20 cellular contexts compared by ENCODE assay signal in the genomic region with DNA sequence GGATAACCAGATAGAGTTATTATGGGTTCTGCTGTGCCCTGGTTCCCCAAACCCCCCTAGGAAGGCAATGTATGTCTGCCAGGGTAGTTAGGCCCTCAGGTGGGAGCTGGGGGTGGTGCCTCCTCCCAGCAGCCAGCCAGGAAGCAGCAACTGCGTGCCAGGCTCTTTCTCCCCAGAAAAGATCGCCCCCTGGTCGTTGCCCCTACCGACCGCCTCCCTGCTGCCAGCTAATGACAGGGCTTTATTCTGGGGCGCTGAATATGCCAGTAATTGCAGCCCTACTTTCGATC. TPM values are rescaled to one million over a fixed set of nuclear protein-coding genes. Genes with fewer than 3 reads are reported as not detected.
DNase-seq lines count a peak whose midpoint lies in the region; ATAC-seq, FAIRE-seq and TF ChIP-seq lines count a peak whose summit lies in the region.
"Had no signal": no experiment of that assay in that cellular context is flagged by ENCODE, and none has a peak within 500 bp of the region (broad histone marks: within the 10 kb centered on the region; RNA-seq: fewer than 3 reads in every experiment).

No MANE protein-coding gene starts in this region.

- no TSS peak for BruUV-seq in K562 (replicated peaks; lab: Mats Ljungman, UMichigan)

- H3K27ac ChIP-seq in K562 (ENCODE audit: extremely low read depth, low read depth, low read length) (peak overlapping the region; percentile 16; the same call in 1 of the 3 replicates), iPS-20b (ENCODE audit: low read length) (no peak overlapping the region), sigmoid colon (no peak overlapping the region)
- H3K27ac ChIP-seq: 22Rv1, HL-60 had no signal

- TF ChIP-seq POLR2A in K562 (conservative IDR thresholded peaks at IDR 0.05), result no peak
- TF ChIP-seq POLR2A in sigmoid colon (IDR thresholded peaks at IDR 0.05), result no peak

- in situ Hi-C loops in K562 (cut with MboI), result no loop called here

- no peak for TF ChIP-seq RAD21 in K562 (CRISPR knock-in tag; conservative IDR thresholded peaks at IDR 0.05 in 1 of 2, IDR thresholded peaks at IDR 0.05 in 1 of 2)

- H3K36me3 ChIP-seq in K562 (ENCODE audit: control insufficient read depth, insufficient read depth, low read length) (no peaks in the 10 kb centered on the region), iPS-20b (ENCODE audit: insufficient read depth, low read depth, low read length) (no peaks in the 10 kb centered on the region), sigmoid colon (no peaks in the 10 kb centered on the region)

- peak overlapping the region; percentile 55 for H3K4me2 ChIP-seq in K562 (ENCODE audit: insufficient read depth, low read length)

- no peak for TF ChIP-seq EP300 in K562 (IDR thresholded peaks at IDR 0.05; ENCODE audit: low read length)
- no peak for TF ChIP-seq EP300 in sigmoid colon (IDR thresholded peaks at IDR 0.05)

- no peaks in the 10 kb centered on the region for H3K9me1 ChIP-seq in K562 (ENCODE audit: control insufficient read depth, insufficient read depth, low read length)

- peak; percentile 47 for DNase-seq in activated effector memory CD4-positive, alpha-beta T cell treated with anti-CD3 and anti-CD28 coated beads, Interleukin-2, amount 50 U/mL, for 16 hours
- no peak for DNase-seq in activated effector memory CD4-positive, alpha-beta T cell treated with Interleukin-2 at 50 U/mL for 16 hours
- DNase-seq in K562 (ENCODE audit: extremely low read depth in 1 of 4, low spot score in 3 of 4) (no peak), sigmoid colon (peak; percentile 52), foreskin melanocyte (no peak), AML-193 (lab: John Stamatoyannopoulos, UW) (no peak)
- DNase-seq in activated CD4-positive, alpha-beta T cell treated with anti-CD3 and anti-CD28 coated beads, Interleukin-2, amount 50 U/mL, for 4 hours, result no peak
- DNase-seq: CD8-positive, alpha-beta T cell; KG1; NCI-H2171 treated with DMSO at 0.1 percent for 48 hours; NCI-H446 treated with DMSO at 0.1 percent for 48 hours; NK-92 treated with Interleukin-12 subunit alpha and Interleukin-12 subunit beta, amount 100 ng/mL, for 24 hours; PC-3 had no signal

- FAIRE-seq in K562 (lab: Jason Lieb, UNC), result no peak
- FAIRE-seq: H54 had no signal

- peak overlapping the region in 1 of 2 experiments; percentile 61; a peak in 1 of 4 replicates for H3K9ac ChIP-seq in K562 (ENCODE audit: insufficient read depth in 1 of 2, low read depth in 2 of 2, low read length in 2 of 2)
- H3K9ac ChIP-seq in iPS-20b (ENCODE audit: low read depth, low read length), result no peak overlapping the region

- no peaks in the 10 kb centered on the region for H4K20me1 ChIP-seq in K562 (replicated peaks; ENCODE audit: control insufficient read depth, insufficient read depth, low read length)

- peaks cover 0 to 8% of the 10 kb centered on the region in 2 experiments; a peak in 3 of 5 replicates for H3K27me3 ChIP-seq in K562 (ENCODE audit: control insufficient read depth in 2 of 2, insufficient read depth in 2 of 2, low read length in 2 of 2)
- H3K27me3 ChIP-seq in iPS-20b (ENCODE audit: insufficient read depth, low read length), result peaks cover 33% of the 10 kb centered on the region
- peaks cover 20 to 80% (median 45%) of the 10 kb centered on the region in 3 donors for H3K27me3 ChIP-seq in sigmoid colon

- H3K9me3 ChIP-seq in K562 (replicated peaks; ENCODE audit: control insufficient read depth, insufficient read depth, low read depth, low read length) (no peaks in the 10 kb centered on the region), iPS-20b (ENCODE audit: insufficient read depth, low read depth, low read length) (no peaks in the 10 kb centered on the region), sigmoid colon (no peaks in the 10 kb centered on the region)

- no peak for ATAC-seq in K562
- ATAC-seq: PC-3 had no signal

- CTCF ChIA-PET in K562 (lab: Yijun Ruan, JAX; ENCODE audit: low intra/inter-chr PET ratio), result no interaction called here

- H3K79me2 ChIP-seq in K562 (ENCODE audit: control insufficient read depth, insufficient read depth, low read length), result no peaks in the 10 kb centered on the region

- WGBS in K562 (ENCODE audit: insufficient coverage, low coverage, missing lambda C conversion rate), result 60% methylated on average over 5 of the region's 7 CpGs
- 60 to 68% methylated on average over 7 of the region's 7 CpGs for WGBS in sigmoid colon, 2 donors

- POLR2A ChIA-PET in K562 (lab: Yijun Ruan, JAX), result no interaction called here

- TF ChIP-seq CTCF in K562 (IDR thresholded peaks at IDR 0.05 in 2 of 3, conservative IDR thresholded peaks at IDR 0.05 in 1 of 3; ENCODE audit: insufficient read depth in 2 of 3, low read depth in 1 of 3, low read length in 3 of 3) (no peak), sigmoid colon (IDR thresholded peaks at IDR 0.05) (no peak)

- intact Hi-C loops in K562 (cut with micrococcal nuclease), result no loop called here
- intact Hi-C loops in sigmoid colon (cut with DNase I), result no loop called here

- peak overlapping the region; percentile 89 for H2AFZ ChIP-seq in K562 (ENCODE audit: low read depth, low read length)

- peaks cover 38 to 39% of the 10 kb centered on the region in 2 experiments for H3K4me1 ChIP-seq in K562 (replicated peaks in 1 of 2; ENCODE audit: control insufficient read depth in 2 of 2, insufficient read depth in 2 of 2, low read length in 2 of 2)
- peaks cover 9% of the 10 kb centered on the region; the same call in 1 of the 2 replicates for H3K4me1 ChIP-seq in iPS-20b (ENCODE audit: insufficient read depth, low read length)
- no peaks in the 10 kb centered on the region for H3K4me1 ChIP-seq in sigmoid colon

- H3K4me3 ChIP-seq in K562 (no peak overlapping the region), iPS-20b (ENCODE audit: low read length) (peak overlapping the region; percentile 62; the same call in 1 of the 2 replicates), sigmoid colon (no peak overlapping the region)

TF ChIP-seq in K562, 482 proteins besides CTCF, POLR2A, EP300 and RAD21:
- TF ChIP-seq PML (IDR thresholded peaks at IDR 0.05; ENCODE audit: low read length), result no peak
- peak; percentile 14; the same call in 1 of the 2 replicates for TF ChIP-seq PHF8 (IDR thresholded peaks at IDR 0.05; ENCODE audit: borderline replicate concordance, low read length)
TF ChIP-seq in K562: peak in this region for 1.

RNA-seq across cellular contexts. Expression of a gene that starts 36.3 kb away (rescaled TPM):
- total RNA-seq in K562 (2011; cell fraction: chromatin; rRNA removed; ENCODE audit: low replicate concordance), result 0.25 and 0.62 TPM in 2 replicates
- total RNA-seq in K562 (2011; cell fraction: nucleolus; rRNA removed), result 0.39 and 0.50 TPM in 2 replicates
- total RNA-seq in K562 (2011; cell fraction: nucleoplasm; rRNA removed), result 0.23 and 0.37 TPM in 2 replicates
- total RNA-seq in K562 (2014; rRNA removed), result 0.04 and 0.14 TPM in 2 replicates
- total RNA-seq in K562 (2014; rRNA removed; fragmentation: Illumina TruSeq; extraction: Trizol), result not detected in 2 replicates
- under 0.01 and 0.04 TPM in 2 replicates for total RNA-seq in K562 (2015; rRNA removed; fragmentation: Illumina TruSeq; extraction: Trizol)
- total RNA-seq in K562 (2021), result 0.07 and 0.11 TPM in 2 replicates
- polyA plus RNA-seq in K562 (2011; rRNA removed), result 0.11 and 0.25 TPM in 2 replicates
- 0.04 and 0.24 TPM in 2 replicates for polyA plus RNA-seq in K562 (2011; cell fraction: cytosol; rRNA removed)
- 0.63 and 1.0 TPM in 2 replicates for polyA plus RNA-seq in K562 (2011; cell fraction: nucleus; rRNA removed)
- polyA plus RNA-seq in K562 (2012), result 0.09 and 0.14 TPM in 2 replicates
- polyA plus RNA-seq in K562 (2014; fragmentation: Illumina TruSeq; extraction: Trizol), result 0.04 TPM in 1 of 2 replicates, not detected in the other
- not detected for polyA plus RNA-seq in K562 (2014; fragmentation: Nextera tagmentation; extraction: Ambion mirVana)
- 0.04 and 0.15 TPM in 2 replicates for polyA plus RNA-seq in K562 (2014; rRNA removed)
- polyA minus RNA-seq in K562 (2011; rRNA and poly(A)+ RNA removed), result 0.07 TPM in 1 of 2 replicates, not detected in the other
- 0.38 TPM in 1 of 2 replicates, not detected in the other for polyA minus RNA-seq in K562 (2011; cell fraction: cytosol; rRNA and poly(A)+ RNA removed)
- 0.40 and 0.56 TPM in 2 replicates for polyA minus RNA-seq in K562 (2011; cell fraction: nucleus; rRNA and poly(A)+ RNA removed)
- total RNA-seq in sigmoid colon, result 1 to 10 TPM in 2 of 4 donors, under 1 TPM in 2; 0.33 to 2.2 (median 0.72) TPM
- polyA plus RNA-seq in sigmoid colon, result under 1 TPM in 2 of 3 donors, not detected in 1; under 0.01 to 0.73 TPM
- total RNA-seq: M059J, SK-MEL-5 had no signal
- polyA plus RNA-seq: BJ had no signal

Comparison
In these comparisons a context has a peak if more than half of its experiments do, and no peak if none do; other contexts are left out.
1. DNase-seq: peak in activated effector memory CD4-positive, alpha-beta T cell treated with anti-CD3 and anti-CD28 coated beads, Interleukin-2, amount 50 U/mL, for 16 hours (single experiment) and sigmoid colon (single experiment); none in activated effector memory CD4-positive, alpha-beta T cell treated with Interleukin-2 at 50 U/mL for 16 hours (single experiment), K562 (0 of 4), foreskin melanocyte (single experiment), AML-193 (0 of 2) and activated CD4-positive, alpha-beta T cell treated with anti-CD3 and anti-CD28 coated beads, Interleukin-2, amount 50 U/mL, for 4 hours (0 of 2).